ENCODE assay signal across 13 cellular contexts in genomic region chr7:116834815-116835533, GRCh38. TPM values are rescaled to one million over a fixed set of nuclear protein-coding genes. Genes with fewer than 3 reads are reported as not detected.
A peak's percentile ranks its signal among the peaks of the same experiment; 100 is the strongest.
DNase-seq lines count a peak whose midpoint lies in the region; ATAC-seq and TF ChIP-seq lines count a peak whose summit lies in the region.
"Had no signal": no experiment of that assay in that cellular context is flagged by ENCODE, and none has a peak within 500 bp of the region (broad histone marks: within the 10 kb centered on the region; RNA-seq: fewer than 3 reads in every experiment).

No MANE protein-coding gene starts in this region.

- CTCF ChIA-PET in PC-3 (lab: Charles Lee): interaction anchor here (0.5 kb wide), 1 partner anchor 60 kb away, joined by 3 read pairs; no protein-coding TSS in a partner anchor

- H3K9me3 ChIP-seq in PC-3 (ENCODE audit: low read length): no peaks in the 10 kb centered on the region

- H3K9me3 Mint-ChIP-seq in T-helper 2 cell treated with Interferon-gamma antibody and Interleukin-4, amounts not matched to agents 5 μg/mL and 100 μg/mL, for 36 hours: no peaks in the 10 kb centered on the region
- H3K9me3 Mint-ChIP-seq: central memory CD8-positive, alpha-beta T cell; GM23338 had no signal

- peaks cover 7% of the 10 kb centered on the region for H3K27me3 Mint-ChIP-seq in T-helper 2 cell treated with Interferon-gamma antibody and Interleukin-4, amounts not matched to agents 5 μg/mL and 100 μg/mL, for 36 hours (ENCODE audit: low read depth)

- H3K4me1 ChIP-seq in PC-3 (ENCODE audit: insufficient read depth, low read length): peaks cover 28% of the 10 kb centered on the region

- H3K4me3 ChIP-seq in PC-3 (ENCODE audit: low read length): no peak overlapping the region
- peak overlapping the region; percentile 21 for H3K4me3 ChIP-seq in epithelial cell of proximal tubule (ENCODE audit: low read depth, low read length)
- H3K4me3 ChIP-seq: GM23338 had no signal

- POLR2A ChIA-PET in PC-3 (lab: Charles Lee; ENCODE audit: unreplicated experiment): no interaction called here

- TF ChIP-seq CTCF in PC-3 (conservative IDR thresholded peaks at IDR 0.05; ENCODE audit: low read depth, low read length): no peak
- TF ChIP-seq CTCF in epithelial cell of proximal tubule (conservative IDR thresholded peaks at IDR 0.05; ENCODE audit: low read depth, low read length): no peak

- no peak overlapping the region for H3K27ac Mint-ChIP-seq in T-helper 2 cell treated with Interferon-gamma antibody and Interleukin-4, amounts not matched to agents 5 μg/mL and 100 μg/mL, for 36 hours
- H3K27ac Mint-ChIP-seq: GM23338 had no signal

- H3K36me3 Mint-ChIP-seq in T-helper 2 cell treated with Interferon-gamma antibody and Interleukin-4, amounts not matched to agents 5 μg/mL and 100 μg/mL, for 36 hours (ENCODE audit: low read depth): no peaks in the 10 kb centered on the region

- H4K20me1 ChIP-seq in PC-3 (ENCODE audit: low read length): no peaks in the 10 kb centered on the region

- no peaks in the 10 kb centered on the region for H3K4me1 Mint-ChIP-seq in T-helper 2 cell treated with Interferon-gamma antibody and Interleukin-4, amounts not matched to agents 5 μg/mL and 100 μg/mL, for 36 hours (ENCODE audit: low read depth)
- H3K4me1 Mint-ChIP-seq: central memory CD8-positive, alpha-beta T cell had no signal

- intact Hi-C loops in PC-3 (cut with micrococcal nuclease): no loop called here

- BruUV-seq in PC-3 (replicated peaks; lab: Mats Ljungman, UMichigan): no TSS peak

- no peak overlapping the region for H3K27ac ChIP-seq in PC-3 (ENCODE audit: low read length)
- H3K27ac ChIP-seq: KMS-11, WERI-Rb-1 had no signal

- ATAC-seq in PC-3 (peak; percentile 82), GM19467 (IDR thresholded peaks at IDR 0.05; ENCODE audit: unreplicated experiment) (no peak), GM21825 (IDR thresholded peaks at IDR 0.05; ENCODE audit: unreplicated experiment) (no peak)
- ATAC-seq: GM23338 had no signal

- H3F3A ChIP-seq in PC-3 (ENCODE audit: low read length, unreplicated experiment): no peaks in the 10 kb centered on the region

- no peaks in the 10 kb centered on the region for H3K36me3 ChIP-seq in PC-3 (ENCODE audit: low read depth, low read length)
- H3K36me3 ChIP-seq: WERI-Rb-1 had no signal

- H3K9ac ChIP-seq in PC-3 (ENCODE audit: low read length): no peak overlapping the region
- H3K9ac ChIP-seq: KMS-11 had no signal

- DNase-seq in HCEC 1CT (peak; percentile 20), PC-3 (peak; percentile 67), epithelial cell of proximal tubule (ENCODE audit: low read depth) (peak; percentile 49), mucosa of gallbladder (ENCODE audit: low spot score) (peak; percentile 82)
- no peak for DNase-seq in T-helper 2 cell treated with Interferon-gamma antibody and Interleukin-4, amounts not matched to agents 5 μg/mL and 100 μg/mL, for 36 hours (ENCODE audit: low spot score)
- DNase-seq: mesendoderm, NCI-H345, WERI-Rb-1 had no signal

- no peaks in the 10 kb centered on the region for H3K79me2 ChIP-seq in PC-3 (ENCODE audit: low read length)

- H3K4me3 Mint-ChIP-seq in T-helper 2 cell treated with Interferon-gamma antibody and Interleukin-4, amounts not matched to agents 5 μg/mL and 100 μg/mL, for 36 hours: no peak overlapping the region
- H3K4me3 Mint-ChIP-seq: central memory CD8-positive, alpha-beta T cell; GM23338 had no signal

- no peak overlapping the region for H3K4me2 ChIP-seq in PC-3 (ENCODE audit: low read length)
- H3K4me2 ChIP-seq: GM23338, KMS-11 had no signal

- H2AFZ ChIP-seq in PC-3 (ENCODE audit: low read length): no peak overlapping the region
- H2AFZ ChIP-seq: GM23338 had no signal

- H3K27me3 ChIP-seq in PC-3 (ENCODE audit: low read length): no peaks in the 10 kb centered on the region

- no peaks in the 10 kb centered on the region for H3K9me2 ChIP-seq in PC-3 (replicated peaks; ENCODE audit: low read length)

RNA-seq across cellular contexts. Expression of gene CAPZA2, which starts 27.4 kb away (rescaled TPM):
- total RNA-seq in PC-3 (2014; rRNA removed) (27.7 and 57.7 TPM in 2 replicates), epithelial cell of proximal tubule (89.7 and 111 TPM in 2 replicates), mucosa of gallbladder (203 TPM)
